In genomic region chrX:40003982-40004535, GRCh38 we compare ENCODE assay signal across 17 cellular contexts.
A peak's percentile ranks its signal among the peaks of the same experiment; 100 is the strongest.
DNase-seq lines count a peak whose midpoint lies in the region; ATAC-seq and TF ChIP-seq lines count a peak whose summit lies in the region.
"Had no signal": no experiment of that assay in that cellular context is flagged by ENCODE, and none has a peak within 500 bp of the region (broad histone marks: within the 10 kb centered on the region; RNA-seq: fewer than 3 reads in every experiment).

No MANE protein-coding gene starts in this region.

- no peaks in the 10 kb centered on the region for H3F3A ChIP-seq in MM.1S (ENCODE audit: insufficient read depth, low read length)

- H3K4me3 ChIP-seq in Caco-2 (ENCODE audit: low read depth, low read length) (peak overlapping the region; percentile 12), MM.1S (ENCODE audit: low read length) (no peak overlapping the region)
- H3K4me3 ChIP-seq: heart right ventricle, lower lobe of right lung, sigmoid colon had no signal

- H3K36me3 Mint-ChIP-seq in Caco-2 (ENCODE audit: insufficient read depth, unreplicated experiment) (peaks cover 10% of the 10 kb centered on the region), nephron (ENCODE audit: low read depth) (no peaks in the 10 kb centered on the region)
- H3K36me3 Mint-ChIP-seq: activated naive CD8-positive, alpha-beta T cell treated with anti-CD3 and anti-CD28 coated beads for 36 hours had no signal

- intact Hi-C loops in Caco-2 (cut with micrococcal nuclease; ENCODE audit: unreplicated experiment): loop anchor here (5.0 to 10.0 kb wide), 2 partner anchors 163 to 349 kb away; no protein-coding TSS in a partner anchor

- peak overlapping the region; percentile 50 for H3K27ac ChIP-seq in KOPT-K1 (ENCODE audit: low read depth, low read length, poor library complexity, severe bottlenecking)
- no peak overlapping the region for H3K27ac ChIP-seq in MM.1S (ENCODE audit: low read length)
- H3K27ac ChIP-seq: heart right ventricle, lower lobe of right lung, parathyroid adenoma, sigmoid colon had no signal

- POLR2A ChIA-PET in Caco-2 (lab: Charles Lee): no interaction called here

- CTCF ChIA-PET in Caco-2 (lab: Charles Lee): interaction anchor here (1.0 kb wide), 1 partner anchor 9 kb away, joined by 5 read pairs; no protein-coding TSS in a partner anchor

- H3K27me3 Mint-ChIP-seq in Caco-2 (ENCODE audit: insufficient read depth, unreplicated experiment): no peaks in the 10 kb centered on the region
- H3K27me3 Mint-ChIP-seq in nephron (ENCODE audit: low read depth): peaks cover 15% of the 10 kb centered on the region

- H4K20me1 ChIP-seq in MM.1S (ENCODE audit: insufficient read depth, low read length): no peaks in the 10 kb centered on the region

- H3K9me3 Mint-ChIP-seq in Caco-2 (ENCODE audit: unreplicated experiment) (no peaks in the 10 kb centered on the region), nephron (peaks cover 8% of the 10 kb centered on the region)
- H3K9me3 Mint-ChIP-seq: activated naive CD8-positive, alpha-beta T cell treated with anti-CD3 and anti-CD28 coated beads for 36 hours; HFFc6 had no signal

- BruUV-seq in Caco-2 (replicated peaks; lab: Mats Ljungman, UMichigan): no TSS peak

- H3K4me3 Mint-ChIP-seq in Caco-2 (ENCODE audit: unreplicated experiment) (peak overlapping the region; percentile 82), nephron (peak overlapping the region; percentile 6 to 61 (median 12))
- H3K4me3 Mint-ChIP-seq: activated naive CD8-positive, alpha-beta T cell treated with anti-CD3 and anti-CD28 coated beads for 36 hours; HFFc6 had no signal

- H3K36me3 ChIP-seq in Caco-2 (ENCODE audit: control insufficient read depth, insufficient read depth, low read length): no peaks in the 10 kb centered on the region
- H3K36me3 ChIP-seq in KOPT-K1 (ENCODE audit: insufficient read depth, low read length): no peaks in the 10 kb centered on the region
- no peaks in the 10 kb centered on the region for H3K36me3 ChIP-seq in MM.1S (replicated peaks; ENCODE audit: insufficient read depth, low read length)
- H3K36me3 ChIP-seq: heart right ventricle, lower lobe of right lung, sigmoid colon had no signal

- TF ChIP-seq CTCF in Caco-2 (IDR thresholded peaks at IDR 0.05; ENCODE audit: insufficient read depth in 1 of 2, low read depth in 1 of 2, low read length in 1 of 2, severe bottlenecking in 1 of 2, unreplicated experiment in 1 of 2): no peak
- no peak for TF ChIP-seq CTCF in nephron (IDR thresholded peaks at IDR 0.05; ENCODE audit: unreplicated experiment in 3 of 3)
- no peak for TF ChIP-seq CTCF in MM.1S (IDR thresholded peaks at IDR 0.05; ENCODE audit: low read length)

- H3K9me2 ChIP-seq in MM.1S (replicated peaks; ENCODE audit: insufficient read depth, low read length): no peaks in the 10 kb centered on the region

- H2AFZ ChIP-seq in MM.1S (ENCODE audit: low read length): no peak overlapping the region
- H2AFZ ChIP-seq: parathyroid adenoma had no signal

- H3K27me3 ChIP-seq in Caco-2 (replicated peaks; ENCODE audit: control insufficient read depth, insufficient read depth, low read length) (no peaks in the 10 kb centered on the region), MM.1S (replicated peaks; ENCODE audit: insufficient read depth, low read length) (no peaks in the 10 kb centered on the region)

- H3K27ac Mint-ChIP-seq in Caco-2 (ENCODE audit: unreplicated experiment) (peak overlapping the region; percentile 77), nephron (peak overlapping the region; percentile 68 to 82 (median 75))
- H3K27ac Mint-ChIP-seq: activated naive CD8-positive, alpha-beta T cell treated with anti-CD3 and anti-CD28 coated beads for 36 hours; HFFc6 had no signal

- H3K4me1 Mint-ChIP-seq in Caco-2 (ENCODE audit: low read depth, unreplicated experiment): peaks cover 6% of the 10 kb centered on the region
- peaks cover 50% of the 10 kb centered on the region for H3K4me1 Mint-ChIP-seq in nephron

- H3K4me1 ChIP-seq in Caco-2: peaks cover 20% of the 10 kb centered on the region
- H3K4me1 ChIP-seq in MM.1S (ENCODE audit: low read length): no peaks in the 10 kb centered on the region
- H3K4me1 ChIP-seq: lower lobe of right lung, parathyroid adenoma had no signal

- no peaks in the 10 kb centered on the region for H3K9me3 ChIP-seq in Caco-2
- no peaks in the 10 kb centered on the region for H3K9me3 ChIP-seq in KOPT-K1 (ENCODE audit: insufficient read depth, low read length, poor library complexity, severe bottlenecking)
- no peaks in the 10 kb centered on the region for H3K9me3 ChIP-seq in MM.1S (replicated peaks; ENCODE audit: insufficient read depth, low read length)
- H3K9me3 ChIP-seq: heart right ventricle, lower lobe of right lung, sigmoid colon had no signal

- H3K4me2 ChIP-seq in MM.1S (ENCODE audit: low read depth, low read length): no peak overlapping the region

- no peak for ATAC-seq in GM18873 (IDR thresholded peaks at IDR 0.05; ENCODE audit: low FRiP score, unreplicated experiment)
- ATAC-seq in HG02759 (IDR thresholded peaks at IDR 0.05; ENCODE audit: unreplicated experiment): no peak
- ATAC-seq: lower lobe of right lung, Right ventricle myocardium inferior had no signal

- no peaks in the 10 kb centered on the region for H3K79me2 ChIP-seq in MM.1S (ENCODE audit: low read length)
- H3K79me2 ChIP-seq: parathyroid adenoma had no signal

- H3K9ac ChIP-seq in MM.1S (ENCODE audit: low read length): no peak overlapping the region
- H3K9ac ChIP-seq: parathyroid adenoma had no signal

- DNase-seq in Caco-2 (peak; percentile 29 to 48), epidermal melanocyte (ENCODE audit: insufficient read length, low spot score) (peak; percentile 29), MM.1S (no peak)
- DNase-seq: activated naive CD8-positive, alpha-beta T cell treated with anti-CD3 and anti-CD28 coated beads for 36 hours; DMS 273 treated with DMSO at 0.1 percent for 48 hours; GF-D8; HFFc6; lower lobe of right lung; NCI-H446 treated with DMSO at 0.1 percent for 48 hours; sigmoid colon had no signal
